1 cellular context compared by ENCODE assay signal in the genomic region with DNA sequence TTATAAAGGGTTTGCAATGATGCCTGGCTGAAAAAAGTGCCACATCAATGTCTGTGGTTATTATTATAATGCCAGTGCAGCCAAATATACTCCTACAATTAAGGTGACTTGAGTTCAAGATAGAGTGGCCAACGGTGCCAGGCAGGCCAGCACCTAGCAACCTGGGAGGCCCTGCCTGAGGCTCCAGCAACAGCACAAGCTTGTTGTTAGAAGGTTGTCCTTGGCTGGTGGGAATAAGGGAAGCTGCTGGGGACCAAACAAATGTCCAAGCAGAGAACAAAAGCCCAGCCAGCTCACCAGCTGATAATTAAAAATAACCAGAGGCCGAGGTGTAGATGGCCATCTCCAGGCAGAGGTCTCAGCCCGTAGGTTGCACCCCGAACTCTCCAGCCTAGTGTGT.
TF ChIP-seq lines count a peak whose summit lies in the region.

No MANE protein-coding gene starts in this region.

TF ChIP-seq in HepG2, 621 proteins besides CTCF, POLR2A, EP300 and RAD21 (continued from another document):
- TF ChIP-seq, protein P1, sequence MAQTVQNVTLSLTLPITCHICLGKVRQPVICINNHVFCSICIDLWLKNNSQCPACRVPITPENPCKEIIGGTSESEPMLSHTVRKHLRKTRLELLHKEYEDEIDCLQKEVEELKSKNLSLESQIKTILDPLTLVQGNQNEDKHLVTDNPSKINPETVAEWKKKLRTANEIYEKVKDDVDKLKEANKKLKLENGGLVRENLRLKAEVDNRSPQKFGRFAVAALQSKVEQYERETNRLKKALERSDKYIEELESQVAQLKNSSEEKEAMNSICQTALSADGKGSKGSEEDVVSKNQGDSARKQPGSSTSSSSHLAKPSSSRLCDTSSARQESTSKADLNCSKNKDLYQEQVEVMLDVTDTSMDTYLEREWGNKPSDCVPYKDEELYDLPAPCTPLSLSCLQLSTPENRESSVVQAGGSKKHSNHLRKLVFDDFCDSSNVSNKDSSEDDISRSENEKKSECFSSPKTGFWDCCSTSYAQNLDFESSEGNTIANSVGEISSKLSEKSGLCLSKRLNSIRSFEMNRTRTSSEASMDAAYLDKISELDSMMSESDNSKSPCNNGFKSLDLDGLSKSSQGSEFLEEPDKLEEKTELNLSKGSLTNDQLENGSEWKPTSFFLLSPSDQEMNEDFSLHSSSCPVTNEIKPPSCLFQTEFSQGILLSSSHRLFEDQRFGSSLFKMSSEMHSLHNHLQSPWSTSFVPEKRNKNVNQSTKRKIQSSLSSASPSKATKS (CRISPR knock-in tag; IDR thresholded peaks at IDR 0.05) = no peak
- TF ChIP-seq GZF1 (CRISPR knock-in tag; IDR thresholded peaks at IDR 0.05) = no peak
- TF ChIP-seq SYNCRIP (IDR thresholded peaks at IDR 0.05; ENCODE audit: insufficient read depth, low read depth, low read length) = no peak
- TF ChIP-seq, protein P2, sequence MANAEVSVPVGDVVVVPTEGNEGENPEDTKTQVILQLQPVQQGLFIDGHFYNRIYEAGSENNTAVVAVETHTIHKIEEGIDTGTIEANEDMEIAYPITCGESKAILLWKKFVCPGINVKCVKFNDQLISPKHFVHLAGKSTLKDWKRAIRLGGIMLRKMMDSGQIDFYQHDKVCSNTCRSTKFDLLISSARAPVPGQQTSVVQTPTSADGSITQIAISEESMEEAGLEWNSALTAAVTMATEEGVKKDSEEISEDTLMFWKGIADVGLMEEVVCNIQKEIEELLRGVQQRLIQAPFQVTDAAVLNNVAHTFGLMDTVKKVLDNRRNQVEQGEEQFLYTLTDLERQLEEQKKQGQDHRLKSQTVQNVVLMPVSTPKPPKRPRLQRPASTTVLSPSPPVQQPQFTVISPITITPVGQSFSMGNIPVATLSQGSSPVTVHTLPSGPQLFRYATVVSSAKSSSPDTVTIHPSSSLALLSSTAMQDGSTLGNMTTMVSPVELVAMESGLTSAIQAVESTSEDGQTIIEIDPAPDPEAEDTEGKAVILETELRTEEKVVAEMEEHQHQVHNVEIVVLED (CRISPR knock-in tag; IDR thresholded peaks at IDR 0.05; ENCODE audit: borderline replicate concordance) = no peak
- TF ChIP-seq GATAD2A (CRISPR knock-in tag; IDR thresholded peaks at IDR 0.05) = no peak
- no peak for TF ChIP-seq KDM5B (CRISPR knock-in tag; IDR thresholded peaks at IDR 0.05; ENCODE audit: borderline replicate concordance)
- TF ChIP-seq, protein P3, sequence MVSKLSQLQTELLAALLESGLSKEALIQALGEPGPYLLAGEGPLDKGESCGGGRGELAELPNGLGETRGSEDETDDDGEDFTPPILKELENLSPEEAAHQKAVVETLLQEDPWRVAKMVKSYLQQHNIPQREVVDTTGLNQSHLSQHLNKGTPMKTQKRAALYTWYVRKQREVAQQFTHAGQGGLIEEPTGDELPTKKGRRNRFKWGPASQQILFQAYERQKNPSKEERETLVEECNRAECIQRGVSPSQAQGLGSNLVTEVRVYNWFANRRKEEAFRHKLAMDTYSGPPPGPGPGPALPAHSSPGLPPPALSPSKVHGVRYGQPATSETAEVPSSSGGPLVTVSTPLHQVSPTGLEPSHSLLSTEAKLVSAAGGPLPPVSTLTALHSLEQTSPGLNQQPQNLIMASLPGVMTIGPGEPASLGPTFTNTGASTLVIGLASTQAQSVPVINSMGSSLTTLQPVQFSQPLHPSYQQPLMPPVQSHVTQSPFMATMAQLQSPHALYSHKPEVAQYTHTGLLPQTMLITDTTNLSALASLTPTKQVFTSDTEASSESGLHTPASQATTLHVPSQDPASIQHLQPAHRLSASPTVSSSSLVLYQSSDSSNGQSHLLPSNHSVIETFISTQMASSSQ (IDR thresholded peaks at IDR 0.05; ENCODE audit: low read depth) = no peak
- TF ChIP-seq, protein P3 (CRISPR knock-in tag; IDR thresholded peaks at IDR 0.05; ENCODE audit: borderline replicate concordance) = no peak
- TF ChIP-seq ZNF326 (CRISPR knock-in tag; IDR thresholded peaks at IDR 0.05; ENCODE audit: borderline replicate concordance) = no peak
- no peak for TF ChIP-seq SALL1 (CRISPR knock-in tag; IDR thresholded peaks at IDR 0.05)
- TF ChIP-seq, protein P4, sequence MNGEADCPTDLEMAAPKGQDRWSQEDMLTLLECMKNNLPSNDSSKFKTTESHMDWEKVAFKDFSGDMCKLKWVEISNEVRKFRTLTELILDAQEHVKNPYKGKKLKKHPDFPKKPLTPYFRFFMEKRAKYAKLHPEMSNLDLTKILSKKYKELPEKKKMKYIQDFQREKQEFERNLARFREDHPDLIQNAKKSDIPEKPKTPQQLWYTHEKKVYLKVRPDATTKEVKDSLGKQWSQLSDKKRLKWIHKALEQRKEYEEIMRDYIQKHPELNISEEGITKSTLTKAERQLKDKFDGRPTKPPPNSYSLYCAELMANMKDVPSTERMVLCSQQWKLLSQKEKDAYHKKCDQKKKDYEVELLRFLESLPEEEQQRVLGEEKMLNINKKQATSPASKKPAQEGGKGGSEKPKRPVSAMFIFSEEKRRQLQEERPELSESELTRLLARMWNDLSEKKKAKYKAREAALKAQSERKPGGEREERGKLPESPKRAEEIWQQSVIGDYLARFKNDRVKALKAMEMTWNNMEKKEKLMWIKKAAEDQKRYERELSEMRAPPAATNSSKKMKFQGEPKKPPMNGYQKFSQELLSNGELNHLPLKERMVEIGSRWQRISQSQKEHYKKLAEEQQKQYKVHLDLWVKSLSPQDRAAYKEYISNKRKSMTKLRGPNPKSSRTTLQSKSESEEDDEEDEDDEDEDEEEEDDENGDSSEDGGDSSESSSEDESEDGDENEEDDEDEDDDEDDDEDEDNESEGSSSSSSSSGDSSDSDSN (CRISPR knock-in tag; IDR thresholded peaks at IDR 0.05) = no peak
- no peak for TF ChIP-seq U2AF1 (optimal IDR thresholded peaks at IDR 0.05; ENCODE audit: low read depth, low read length)
- no peak for TF ChIP-seq ARNT (IDR thresholded peaks at IDR 0.05)
